ENCODE assay signal across 8 cellular contexts in the genomic region with DNA sequence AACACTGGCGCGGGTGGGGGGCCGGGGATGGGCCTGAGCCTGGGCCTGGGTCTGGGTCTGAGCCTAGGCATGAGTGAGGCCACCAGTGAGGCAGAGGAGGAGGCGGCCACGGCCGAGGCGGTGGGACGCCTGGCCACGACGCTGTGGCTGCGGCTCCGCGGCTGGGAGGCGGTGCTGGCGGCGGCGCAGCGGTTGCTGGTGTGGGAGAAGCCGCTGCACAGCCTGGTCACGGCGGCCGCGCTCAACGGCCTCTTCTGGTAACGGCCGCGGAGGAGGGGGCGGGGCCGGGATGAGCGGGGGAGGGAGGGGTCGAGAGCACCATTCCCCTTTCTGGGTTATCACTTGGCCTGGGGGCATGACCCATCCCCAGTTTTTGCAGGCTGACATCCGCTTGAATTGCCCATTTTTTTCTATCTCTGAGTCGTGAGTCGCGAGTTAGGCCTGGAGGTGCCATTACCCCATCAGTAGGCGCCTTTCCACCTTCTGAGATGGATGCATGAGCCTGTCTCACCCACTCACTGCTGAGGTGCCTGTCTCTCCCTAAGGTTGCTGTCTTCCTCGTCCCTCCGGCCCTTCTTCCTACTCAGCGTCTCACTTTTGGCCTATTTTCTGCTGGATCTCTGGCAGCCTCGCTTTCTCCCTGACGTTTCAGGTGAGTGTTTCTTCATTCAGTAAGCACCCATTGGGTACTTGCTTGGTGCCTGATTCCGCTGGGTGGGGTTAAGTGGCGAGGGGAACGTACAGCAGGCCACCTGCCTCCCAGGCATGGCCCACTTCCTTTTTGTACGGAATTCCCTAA. TPM values are rescaled to one million over a fixed set of nuclear protein-coding genes. Genes with fewer than 3 reads are reported as not detected.
DNase-seq lines count a peak whose midpoint lies in the region; ATAC-seq lines count a peak whose summit lies in the region.

No MANE protein-coding gene starts in this region.

- intact Hi-C loops in left colon (cut with DNase I, micrococcal nuclease) = no loop called here

- peaks cover 63% of the 10 kb centered on the region for H3K36me3 ChIP-seq in BLaER1

- H3K4me3 ChIP-seq in BLaER1 = peak overlapping the region; percentile 89

- H3K4me1 ChIP-seq in BLaER1 = peaks cover 62% of the 10 kb centered on the region

- H3K27ac ChIP-seq in BLaER1 = peak overlapping the region; percentile 86
- H3K27ac ChIP-seq in caudate nucleus (ENCODE audit: low read depth, low read length) = peak overlapping the region; percentile 79

- H3K27me3 ChIP-seq in BLaER1 = no peaks in the 10 kb centered on the region

- peak overlapping the region; percentile 91 for H3K4me2 ChIP-seq in BLaER1

- ATAC-seq in GM19351 (IDR thresholded peaks at IDR 0.05; ENCODE audit: unreplicated experiment) (peak; percentile 12), HG03432 (IDR thresholded peaks at IDR 0.05; ENCODE audit: unreplicated experiment) (peak; percentile 19), left colon (peak; percentile 2)

- H4K20me1 ChIP-seq in BLaER1 = peaks cover 47% of the 10 kb centered on the region

- DNase-seq in T follicular helper cell (ENCODE audit: low read depth) (peak; percentile 22), caudate nucleus (lab: John Stamatoyannopoulos, UW) (peak in 27 of 61 donors; percentile 24 to 80 (median 54)), left colon (peak; percentile 47 to 72), SKM-1 treated with dmso at 0.1 percent for 144 hours (lab: John Stamatoyannopoulos, UW; ENCODE audit: unreplicated experiment) (no peak)
- peak; percentile 11 for DNase-seq in stimulated activated CD4-positive, alpha-beta T cell treated with anti-CD3 and anti-CD28 coated beads, Interleukin-2, amount 100 ng/mL, for 4 hours (ENCODE audit: low read depth)

- H3K9ac ChIP-seq in BLaER1 = peak overlapping the region; percentile 89

- no peaks in the 10 kb centered on the region for H3K9me3 ChIP-seq in BLaER1

RNA-seq across cellular contexts. Expression of a gene that starts 0.5 kb away (rescaled TPM):
- total RNA-seq in left colon = 100 to 1,000 TPM; 122 to 138 TPM

RNA-seq across cellular contexts. Expression of a gene that starts 1.9 kb away (rescaled TPM):
- total RNA-seq in left colon = 100 to 1,000 TPM; 119 TPM

RNA-seq across cellular contexts. Expression of a gene that starts 8.7 kb away (rescaled TPM):
- 1 to 10 TPM; 5.1 to 6.1 TPM for total RNA-seq in left colon

RNA-seq across cellular contexts. Expression of a gene that starts 18.0 kb away (rescaled TPM):
- total RNA-seq in left colon = 10 to 100 TPM; 45.4 to 56.1 TPM

RNA-seq across cellular contexts. Expression of a gene that starts 28.0 kb away (rescaled TPM):
- total RNA-seq in left colon = 10 to 100 TPM; 78.0 to 89.9 TPM
